In genomic region chr7:157228864-157229422, GRCh38 we compare ENCODE assay signal across 8 cellular contexts.
A peak's percentile ranks its signal among the peaks of the same experiment; 100 is the strongest.
DNase-seq lines count a peak whose midpoint lies in the region; ATAC-seq, FAIRE-seq and TF ChIP-seq lines count a peak whose summit lies in the region.

No MANE protein-coding gene starts in this region.

- no peaks in the 10 kb centered on the region for H3K27me3 ChIP-seq in foreskin keratinocyte

- H3K4me1 ChIP-seq in foreskin keratinocyte: no peaks in the 10 kb centered on the region

- TF ChIP-seq POLR2A in GM12891 (IDR thresholded peaks at IDR 0.05; ENCODE audit: low read depth, low read length): no peak

- DNase-seq in GM12891 (ENCODE audit: insufficient read length, low spot score) (no peak), T follicular helper cell (ENCODE audit: low read depth) (peak; percentile 1), foreskin keratinocyte (no peak), kidney glomerular epithelial cell (lab: John Stamatoyannopoulos, UW) (no peak)

- H3K27ac ChIP-seq in C4-2B (no peak overlapping the region), foreskin keratinocyte (no peak overlapping the region)

- TF ChIP-seq CTCF in C4-2B (conservative IDR thresholded peaks at IDR 0.05): peak; percentile 76
- TF ChIP-seq CTCF in foreskin keratinocyte (conservative IDR thresholded peaks at IDR 0.05): peak; percentile 54

- ATAC-seq in foreskin keratinocyte (peak; percentile 55), GM18873 (IDR thresholded peaks at IDR 0.05; ENCODE audit: low FRiP score, unreplicated experiment) (no peak), HG02571 (IDR thresholded peaks at IDR 0.05; ENCODE audit: unreplicated experiment) (no peak), GM21367 (IDR thresholded peaks at IDR 0.05; ENCODE audit: unreplicated experiment) (no peak)

- FAIRE-seq in GM12891 (lab: Jason Lieb, UNC): peak; percentile 58

TF ChIP-seq in GM12891, 5 proteins besides CTCF, POLR2A, EP300 and RAD21:
- no peak for TF ChIP-seq TAF1 (IDR thresholded peaks at IDR 0.05; ENCODE audit: low read depth, low read length)
- TF ChIP-seq POLR2AphosphoS5 (IDR thresholded peaks at IDR 0.05; ENCODE audit: low read depth, low read length): no peak
- TF ChIP-seq SPI1 (IDR thresholded peaks at IDR 0.05; ENCODE audit: low read depth, low read length): no peak
- no peak for TF ChIP-seq PAX5 (IDR thresholded peaks at IDR 0.05; ENCODE audit: insufficient read depth, low read length, severe bottlenecking)
- no peak for TF ChIP-seq POU2F2 (IDR thresholded peaks at IDR 0.05; ENCODE audit: low read depth, low read length)
TF ChIP-seq in GM12891: peak in this region for 0.
